In the genomic region with DNA sequence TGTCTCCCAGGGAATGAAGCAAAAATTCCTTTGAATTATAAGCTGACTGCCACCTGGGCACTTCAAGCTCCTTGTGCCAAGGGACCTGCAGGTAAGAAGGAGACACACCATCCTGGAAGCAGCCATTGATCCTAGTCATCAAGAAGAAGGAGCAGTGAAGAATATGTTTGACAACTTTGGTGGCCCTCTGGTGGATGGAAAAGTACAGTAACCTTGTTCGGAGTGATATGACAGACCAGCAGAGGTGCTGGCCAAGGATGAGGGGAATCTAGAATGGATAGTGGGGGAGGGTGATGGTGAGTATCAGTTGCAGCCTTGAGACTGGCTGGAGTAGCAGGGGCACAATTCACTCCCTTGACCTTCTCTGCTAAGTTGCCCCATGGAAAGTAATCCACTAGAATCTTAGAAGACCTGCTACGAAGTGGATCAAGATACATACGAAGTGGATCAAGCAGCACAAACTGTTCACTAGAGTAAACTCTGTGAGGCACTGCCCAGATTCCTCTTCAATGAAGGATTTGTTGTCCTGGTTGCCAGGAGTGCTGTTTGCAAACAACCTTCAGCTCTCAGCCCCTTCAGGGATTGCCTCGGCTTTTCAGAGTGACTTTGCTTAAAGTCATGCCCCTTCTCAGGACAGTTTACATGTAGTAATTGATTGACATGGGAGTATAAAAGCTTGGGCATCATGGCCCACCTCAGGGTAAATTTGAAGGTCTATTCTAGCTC, we compare ENCODE assay signal across 14 cellular contexts. TPM values are rescaled to one million over a fixed set of nuclear protein-coding genes. Genes with fewer than 3 reads are reported as not detected.
DNase-seq lines count a peak whose midpoint lies in the region; ATAC-seq, FAIRE-seq and TF ChIP-seq lines count a peak whose summit lies in the region.
"Had no signal": no experiment of that assay in that cellular context is flagged by ENCODE, and none has a peak within 500 bp of the region (broad histone marks: within the 10 kb centered on the region; RNA-seq: fewer than 3 reads in every experiment).

No MANE protein-coding gene starts in this region.

- no peak overlapping the region for H3K4me3 ChIP-seq in endodermal cell (ENCODE audit: low read length)
- H3K4me3 ChIP-seq in small intestine (ENCODE audit: low read depth in 1 of 2, low read length in 2 of 2): no peak overlapping the region
- H3K4me3 ChIP-seq in CD4-positive, alpha-beta memory T cell (ENCODE audit: low read length in 2 of 2): no peak overlapping the region
- H3K4me3 ChIP-seq: thoracic aorta had no signal

- H3K9me3 ChIP-seq in endodermal cell (ENCODE audit: control insufficient read depth, low read length) (no peaks in the 10 kb centered on the region), small intestine (ENCODE audit: control insufficient read depth, low read depth) (no peaks in the 10 kb centered on the region)
- no peaks in the 10 kb centered on the region for H3K9me3 ChIP-seq in CD4-positive, alpha-beta memory T cell (ENCODE audit: control insufficient read depth in 1 of 2, low read length in 2 of 2)
- H3K9me3 ChIP-seq: thoracic aorta had no signal

- peaks cover 4% of the 10 kb centered on the region for H3K27me3 Mint-ChIP-seq in endodermal cell (ENCODE audit: insufficient read depth)
- peaks cover 7 to 20% of the 10 kb centered on the region in 2 donors for H3K27me3 Mint-ChIP-seq in CD4-positive, alpha-beta memory T cell

- no peaks in the 10 kb centered on the region for H3K4me1 ChIP-seq in endodermal cell (ENCODE audit: control insufficient read depth, insufficient read depth, low read length)
- no peaks in the 10 kb centered on the region for H3K4me1 ChIP-seq in small intestine (ENCODE audit: control insufficient read depth in 2 of 2, insufficient read depth in 1 of 2, low read depth in 1 of 2, low read length in 1 of 2)
- no peaks in the 10 kb centered on the region for H3K4me1 ChIP-seq in CD4-positive, alpha-beta memory T cell (ENCODE audit: insufficient read depth, low read length)

- POLR2A ChIA-PET in CD4-positive, alpha-beta memory T cell (lab: Charles Lee; ENCODE audit: partially characterized antibody): no interaction called here

- TF ChIP-seq CTCF in endodermal cell (conservative IDR thresholded peaks at IDR 0.05): peak; percentile 68

- H3K9ac ChIP-seq in endodermal cell (ENCODE audit: extremely low read depth, low read length, poor library complexity, severe bottlenecking): no peak overlapping the region

- peaks cover 3% of the 10 kb centered on the region for H3K4me1 Mint-ChIP-seq in endodermal cell
- H3K4me1 Mint-ChIP-seq in CD4-positive, alpha-beta memory T cell: no peaks in the 10 kb centered on the region

- peak; percentile 42 for DNase-seq in NCI-H82 (lab: John Stamatoyannopoulos, UW)
- no peak for DNase-seq in NCI-H82 treated with DMSO at 0.1 percent for 48 hours (lab: John Stamatoyannopoulos, UW; ENCODE audit: unreplicated experiment)
- peak; percentile 14 for DNase-seq in NCI-H69 (lab: John Stamatoyannopoulos, UW)
- peak; percentile 68 for DNase-seq in endodermal cell
- peak; percentile 8 for DNase-seq in small intestine
- no peak for DNase-seq in stimulated activated naive CD8-positive, alpha-beta T cell treated with anti-CD3 and anti-CD28 coated beads, Interleukin-15, Interleukin-2, amounts not matched to agents 100 U/mL and 50 U/mL, for 24 hours
- DNase-seq in CD4-positive, alpha-beta memory T cell: no peak
- DNase-seq in NCI-H187 treated with DMSO at 0.1 percent for 48 hours (lab: John Stamatoyannopoulos, UW): no peak
- DNase-seq: activated CD8-positive, alpha-beta memory T cell treated with anti-CD3 and anti-CD28 coated beads, Interleukin-2, amount 50 U/mL, for 4 hours; anterior cingulate cortex; NCI-H345; nucleus accumbens had no signal

- H3K27me3 ChIP-seq in endodermal cell (ENCODE audit: control insufficient read depth, insufficient read depth, low read length, poor library complexity, severe bottlenecking) (no peaks in the 10 kb centered on the region), small intestine (ENCODE audit: control insufficient read depth in 2 of 2, insufficient read depth in 2 of 2, low read length in 2 of 2) (no peaks in the 10 kb centered on the region)
- no peaks in the 10 kb centered on the region for H3K27me3 ChIP-seq in CD4-positive, alpha-beta memory T cell (ENCODE audit: insufficient read depth, low read length)

- intact Hi-C loops in CD4-positive, alpha-beta memory T cell (cut with micrococcal nuclease): no loop called here

- CTCF ChIA-PET in CD4-positive, alpha-beta memory T cell (lab: Charles Lee; ENCODE audit: partially characterized antibody): interaction anchor here (0.7 to 1.6 kb wide), 3 partner anchors 12 to 21 kb away, joined by 3 to 5 read pairs (median 3); no protein-coding TSS in a partner anchor

- no peak overlapping the region for H3K27ac Mint-ChIP-seq in endodermal cell
- no peak overlapping the region for H3K27ac Mint-ChIP-seq in CD4-positive, alpha-beta memory T cell

- FAIRE-seq in small intestine (lab: Jason Lieb, UNC): no peak

- no peak overlapping the region for H3K27ac ChIP-seq in endodermal cell (ENCODE audit: low read depth, low read length)
- no peak overlapping the region for H3K27ac ChIP-seq in small intestine (ENCODE audit: low read depth in 1 of 2, low read length in 1 of 2)
- no peak overlapping the region for H3K27ac ChIP-seq in CD4-positive, alpha-beta memory T cell (ENCODE audit: low read depth, low read length)
- H3K27ac ChIP-seq: epithelial cell of prostate, thoracic aorta had no signal

- ATAC-seq in stimulated activated naive CD8-positive, alpha-beta T cell treated with anti-CD3 and anti-CD28 coated beads, Interleukin-15, Interleukin-2, amounts not matched to agents 100 U/mL and 50 U/mL, for 24 hours: no peak

- H3K9me3 Mint-ChIP-seq in endodermal cell: no peaks in the 10 kb centered on the region
- peaks cover 0 to 4% (median 0%) of the 10 kb centered on the region in 8 donors for H3K9me3 Mint-ChIP-seq in CD4-positive, alpha-beta memory T cell

- no peaks in the 10 kb centered on the region for H3K36me3 Mint-ChIP-seq in endodermal cell (ENCODE audit: low read depth)
- H3K36me3 Mint-ChIP-seq in CD4-positive, alpha-beta memory T cell: no peaks in the 10 kb centered on the region

- WGBS in endodermal cell (ENCODE audit: insufficient coverage in 1 of 2, insufficient read length in 1 of 2), 2 experiments: 81 to 83% methylated on average over 4 of the region's 4 CpGs
- WGBS in small intestine, 3 donors: 52 to 59% (median 53%) methylated on average over 4 of the region's 4 CpGs

- H3K36me3 ChIP-seq in endodermal cell (ENCODE audit: control insufficient read depth, insufficient read depth, low read length): no peaks in the 10 kb centered on the region
- no peaks in the 10 kb centered on the region for H3K36me3 ChIP-seq in small intestine (ENCODE audit: control insufficient read depth in 2 of 2, insufficient read depth in 2 of 2, low read length in 2 of 2)
- no peaks in the 10 kb centered on the region for H3K36me3 ChIP-seq in CD4-positive, alpha-beta memory T cell (ENCODE audit: insufficient read depth, low read length)
- H3K36me3 ChIP-seq: thoracic aorta had no signal

- H3K4me3 Mint-ChIP-seq in endodermal cell: no peak overlapping the region
- H3K4me3 Mint-ChIP-seq in CD4-positive, alpha-beta memory T cell: no peak overlapping the region

RNA-seq across cellular contexts. Expression of gene ORC5, which starts 44.8 kb away (rescaled TPM):
- 10 to 100 TPM; 22.5 to 22.7 TPM for total RNA-seq in endodermal cell
- 22.2 TPM for polyA plus RNA-seq in endodermal cell (2013, experiment 1 of 2)
- polyA plus RNA-seq in endodermal cell (2013, experiment 2 of 2): 21.7 TPM
- 10 to 100 TPM in 1 of 3 donors, 1 to 10 TPM in 2; 3.8 to 12.6 (median 4.7) TPM for polyA plus RNA-seq in small intestine
- total RNA-seq in CD4-positive, alpha-beta memory T cell: 10 to 100 TPM; 26.4 to 31.2 TPM
- polyA plus RNA-seq in CD4-positive, alpha-beta memory T cell: 10 to 100 TPM; 19.0 to 28.3 TPM

Comparison
In these comparisons a context has a peak if more than half of its experiments do, and no peak if none do; other contexts are left out.
1. DNase-seq: peak in NCI-H82 (single experiment), NCI-H69 (single experiment), endodermal cell (single experiment) and small intestine (single experiment); none in NCI-H82 treated with DMSO at 0.1 percent for 48 hours (single experiment), stimulated activated naive CD8-positive, alpha-beta T cell treated with anti-CD3 and anti-CD28 coated beads, Interleukin-15, Interleukin-2, amounts not matched to agents 100 U/mL and 50 U/mL, for 24 hours (single experiment), CD4-positive, alpha-beta memory T cell (0 of 5) and NCI-H187 treated with DMSO at 0.1 percent for 48 hours (single experiment).